In the genomic region with DNA sequence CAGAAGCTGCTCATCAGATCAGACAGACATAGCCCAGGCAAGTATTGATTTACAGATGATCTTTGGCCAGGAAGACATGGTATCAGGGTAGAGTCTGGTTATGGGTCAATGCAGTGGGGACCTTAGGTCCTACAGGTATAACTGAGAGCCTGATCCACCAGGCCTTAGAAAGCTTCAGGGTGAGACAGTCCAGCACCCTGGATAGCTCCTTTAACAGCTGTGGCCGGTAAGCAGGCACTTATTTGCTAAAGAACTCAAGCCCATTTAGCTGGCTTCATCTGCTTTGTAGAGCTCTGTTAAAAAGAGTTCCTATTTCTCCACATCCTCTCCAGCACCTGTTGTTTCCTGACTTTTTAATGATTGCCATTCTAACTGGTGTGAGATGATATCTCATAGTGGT, we compare ENCODE assay signal across 9 cellular contexts. TPM values are rescaled to one million over a fixed set of nuclear protein-coding genes. Genes with fewer than 3 reads are reported as not detected.
DNase-seq lines count a peak whose midpoint lies in the region; ATAC-seq and TF ChIP-seq lines count a peak whose summit lies in the region.
"Had no signal": no experiment of that assay in that cellular context is flagged by ENCODE, and none has a peak within 500 bp of the region (broad histone marks: within the 10 kb centered on the region; RNA-seq: fewer than 3 reads in every experiment).

No MANE protein-coding gene starts in this region.

- no peak for TF ChIP-seq RAD21 in liver (IDR thresholded peaks at IDR 0.05)

- H3K27me3 ChIP-seq in liver (ENCODE audit: control insufficient read depth in 4 of 4, insufficient read depth in 4 of 4, low read length in 3 of 4) (no peaks in the 10 kb centered on the region), tibial artery (no peaks in the 10 kb centered on the region)

- intact Hi-C loops in tibial artery (cut with DNase I; ENCODE audit: low total_unique reads), result no loop called here
- intact Hi-C loops in Right ventricle myocardium superior (cut with DNase I), result no loop called here

- H3K36me3 ChIP-seq in liver (ENCODE audit: control insufficient read depth in 4 of 4, insufficient read depth in 3 of 4, low read depth in 1 of 4, low read length in 3 of 4), result peaks cover 0 to 25% (median 14%) of the 10 kb centered on the region in 4 donors
- H3K36me3 ChIP-seq in tibial artery, result no peaks in the 10 kb centered on the region

- H3K9ac ChIP-seq in liver (ENCODE audit: low read depth in 1 of 2, low read length in 2 of 2), result no peak overlapping the region

- H3K9me3 ChIP-seq in liver (ENCODE audit: control insufficient read depth in 4 of 4, low read length in 3 of 4), result no peaks in the 10 kb centered on the region
- no peaks in the 10 kb centered on the region for H3K9me3 ChIP-seq in tibial artery

- 48% methylated on average over 1 of the region's 1 CpG for WGBS in liver

- H3K4me3 ChIP-seq in liver (ENCODE audit: low read depth in 1 of 3, low read length in 3 of 3) (no peak overlapping the region), tibial artery (no peak overlapping the region)

- H3K4me1 ChIP-seq in liver (ENCODE audit: control insufficient read depth in 4 of 4, insufficient read depth in 4 of 4, low read length in 3 of 4) (no peaks in the 10 kb centered on the region), tibial artery (no peaks in the 10 kb centered on the region)

- TF ChIP-seq CTCF in liver (IDR thresholded peaks at IDR 0.05; ENCODE audit: low read depth, low read length, missing input control) (no peak), tibial artery (IDR thresholded peaks at IDR 0.05) (no peak)

- H3K27ac ChIP-seq in liver (ENCODE audit: low read depth in 1 of 2, low read length in 2 of 2) (no peak overlapping the region), tibial artery (no peak overlapping the region)

- DNase-seq in GM04504 (ENCODE audit: low read depth) (peak; percentile 6), LoVo (ENCODE audit: low spot score) (peak; percentile 47), brain pericyte (ENCODE audit: low read depth, low spot score) (peak; percentile 10), ureter (ENCODE audit: low spot score) (no peak), tibial artery (no peak), Right ventricle myocardium superior (no peak)
- DNase-seq: H7 had no signal

- no peak for ATAC-seq in Right ventricle myocardium superior (ENCODE audit: poor library complexity)
- ATAC-seq in GM18858 (IDR thresholded peaks at IDR 0.05; ENCODE audit: unreplicated experiment), result no peak

TF ChIP-seq in liver, 16 proteins besides CTCF, POLR2A, EP300 and RAD21:
- TF ChIP-seq REST (IDR thresholded peaks at IDR 0.05), result peak; percentile 98
- TF ChIP-seq, protein P1, sequence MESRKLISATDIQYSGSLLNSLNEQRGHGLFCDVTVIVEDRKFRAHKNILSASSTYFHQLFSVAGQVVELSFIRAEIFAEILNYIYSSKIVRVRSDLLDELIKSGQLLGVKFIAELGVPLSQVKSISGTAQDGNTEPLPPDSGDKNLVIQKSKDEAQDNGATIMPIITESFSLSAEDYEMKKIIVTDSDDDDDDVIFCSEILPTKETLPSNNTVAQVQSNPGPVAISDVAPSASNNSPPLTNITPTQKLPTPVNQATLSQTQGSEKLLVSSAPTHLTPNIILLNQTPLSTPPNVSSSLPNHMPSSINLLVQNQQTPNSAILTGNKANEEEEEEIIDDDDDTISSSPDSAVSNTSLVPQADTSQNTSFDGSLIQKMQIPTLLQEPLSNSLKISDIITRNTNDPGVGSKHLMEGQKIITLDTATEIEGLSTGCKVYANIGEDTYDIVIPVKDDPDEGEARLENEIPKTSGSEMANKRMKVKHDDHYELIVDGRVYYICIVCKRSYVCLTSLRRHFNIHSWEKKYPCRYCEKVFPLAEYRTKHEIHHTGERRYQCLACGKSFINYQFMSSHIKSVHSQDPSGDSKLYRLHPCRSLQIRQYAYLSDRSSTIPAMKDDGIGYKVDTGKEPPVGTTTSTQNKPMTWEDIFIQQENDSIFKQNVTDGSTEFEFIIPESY (IDR thresholded peaks at IDR 0.05), result no peak

RNA-seq across cellular contexts. Expression of gene ESR1, which starts 39.6 kb away (rescaled TPM):
- total RNA-seq in liver, result 10 to 100 TPM in 1 of 2 donors, under 1 TPM in 1; 0.05 to 16.1 TPM
- 1 to 10 TPM; 4.7 to 8.0 TPM for polyA plus RNA-seq in liver
- 9.6 TPM for total RNA-seq in ureter
- 1.2 TPM for total RNA-seq in Right ventricle myocardium superior

Comparison
In these comparisons a context has a peak if more than half of its experiments do, and no peak if none do; other contexts are left out.
1. DNase-seq: peak in GM04504 (single experiment), LoVo (single experiment) and brain pericyte (single experiment); none in ureter (single experiment), tibial artery (0 of 2) and Right ventricle myocardium superior (single experiment).